19 cellular contexts compared by ENCODE assay signal in genomic region chr1:70455291-70455690, GRCh38.
"Had no signal": no experiment of that assay in that cellular context is flagged by ENCODE, and none has a peak within 500 bp of the region (broad histone marks: within the 10 kb centered on the region; RNA-seq: fewer than 3 reads in every experiment).

No MANE protein-coding gene starts in this region.

- H3K4me3 ChIP-seq: colonic mucosa, esophagus squamous epithelium, heart left ventricle, sigmoid colon, skin epidermis, testis, tibial nerve had no signal

- H3K27ac Mint-ChIP-seq: naive thymus-derived CD4-positive, alpha-beta T cell; nephron progenitor cell; stimulated activated naive B cell treated with anti-CD40 and anti-IgM and Interleukin-4, amounts not matched to agents 10 μg/mL and 1 μg/mL and 100 μg/mL, for 72 hours; stimulated activated naive CD8-positive, alpha-beta T cell treated with anti-CD3 and anti-CD28 coated beads, Interleukin-15, amount 100 ng/mL, for 72 hours had no signal

- H3K27me3 ChIP-seq: colonic mucosa, esophagus squamous epithelium, heart left ventricle, sigmoid colon, testis, tibial nerve had no signal

- ATAC-seq: heart left ventricle; left lobe of liver; naive thymus-derived CD4-positive, alpha-beta T cell; stimulated activated naive B cell treated with anti-CD40 and anti-IgM and Interleukin-4, amounts not matched to agents 10 μg/mL and 1 μg/mL and 100 μg/mL, for 72 hours; stimulated activated naive CD8-positive, alpha-beta T cell treated with anti-CD3 and anti-CD28 coated beads, Interleukin-15, amount 100 ng/mL, for 72 hours had no signal

- H3K27ac ChIP-seq: colonic mucosa, esophagus squamous epithelium, heart left ventricle, sigmoid colon, skin epidermis, tibial nerve had no signal

- H3K36me3 Mint-ChIP-seq: naive thymus-derived CD4-positive, alpha-beta T cell; stimulated activated naive B cell treated with anti-CD40 and anti-IgM and Interleukin-4, amounts not matched to agents 10 μg/mL and 1 μg/mL and 100 μg/mL, for 72 hours had no signal

- H3K36me3 ChIP-seq: colonic mucosa, esophagus squamous epithelium, heart left ventricle, sigmoid colon, tibial nerve had no signal

- H3K9me3 Mint-ChIP-seq: nephron progenitor cell had no signal

- FAIRE-seq: frontal cortex, islet of Langerhans had no signal

- H3K27me3 Mint-ChIP-seq: stimulated activated naive CD8-positive, alpha-beta T cell treated with anti-CD3 and anti-CD28 coated beads, Interleukin-15, amount 100 ng/mL, for 72 hours had no signal

- DNase-seq: colonic mucosa; dermis blood vessel endothelial cell; esophagus squamous epithelium; heart left ventricle; hippocampal formation; mammary epithelial cell; naive thymus-derived CD4-positive, alpha-beta T cell; nephron progenitor cell; sigmoid colon; stimulated activated CD4-positive, alpha-beta T cell treated with anti-CD3 and anti-CD28 coated beads, Interleukin-2, amount 100 ng/mL, for 24 hours; stimulated activated CD4-positive, alpha-beta T cell treated with anti-CD3 and anti-CD28 coated beads, Interleukin-4, amount 100 ng/mL, for 4 hours; stimulated activated naive B cell treated with anti-CD40 and anti-IgM and Interleukin-4, amounts not matched to agents 10 μg/mL and 1 μg/mL and 100 μg/mL, for 72 hours; stimulated activated naive CD8-positive, alpha-beta T cell treated with anti-CD3 and anti-CD28 coated beads, Interleukin-15, amount 100 ng/mL, for 72 hours; testis had no signal

- H3K4me1 ChIP-seq: colonic mucosa, esophagus squamous epithelium, heart left ventricle, sigmoid colon, tibial nerve had no signal

- H3K9me3 ChIP-seq: colonic mucosa, esophagus squamous epithelium, heart left ventricle, sigmoid colon, testis, tibial nerve had no signal

- H3K4me3 Mint-ChIP-seq: naive thymus-derived CD4-positive, alpha-beta T cell; nephron progenitor cell; stimulated activated naive B cell treated with anti-CD40 and anti-IgM and Interleukin-4, amounts not matched to agents 10 μg/mL and 1 μg/mL and 100 μg/mL, for 72 hours; stimulated activated naive CD8-positive, alpha-beta T cell treated with anti-CD3 and anti-CD28 coated beads, Interleukin-15, amount 100 ng/mL, for 72 hours had no signal
